In the genomic region with DNA sequence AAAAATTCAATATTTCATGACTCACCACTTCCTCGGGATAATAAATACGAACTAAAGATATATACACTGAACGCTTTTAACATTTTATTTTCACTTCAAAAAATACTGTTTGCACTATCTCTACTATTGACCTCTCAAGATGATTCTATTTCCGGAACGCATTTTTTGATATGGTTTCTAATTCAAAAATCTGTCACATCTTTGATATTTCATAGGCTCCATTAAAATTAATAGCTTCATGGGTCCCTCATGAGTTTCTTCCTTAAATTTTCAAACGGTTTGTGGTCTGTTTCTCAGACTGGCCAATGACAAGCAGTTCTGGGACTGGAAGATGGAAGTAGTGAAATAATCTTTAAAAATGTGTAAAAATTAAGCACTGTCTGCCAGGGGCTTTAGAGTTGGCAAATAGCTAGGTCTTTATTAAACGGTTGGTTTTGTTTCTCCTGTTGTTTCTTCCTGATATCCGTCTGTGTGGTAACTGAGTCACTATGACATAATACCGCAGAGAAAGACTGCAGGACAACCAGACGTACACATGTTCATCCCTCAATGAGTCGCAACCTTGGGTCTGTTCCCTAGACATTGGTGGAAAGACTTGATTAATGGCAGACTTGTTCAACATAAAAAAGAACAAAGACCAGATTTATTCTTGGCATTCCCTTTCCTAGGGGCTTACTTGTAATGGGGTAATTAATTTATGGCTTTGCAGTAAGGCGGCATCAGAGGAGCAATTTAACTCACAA, we compare ENCODE assay signal across 8 cellular contexts.
A peak's percentile ranks its signal among the peaks of the same experiment; 100 is the strongest.
DNase-seq lines count a peak whose midpoint lies in the region; ATAC-seq and TF ChIP-seq lines count a peak whose summit lies in the region.

No MANE protein-coding gene starts in this region.

- peak overlapping the region; percentile 53 for H3K4me3 ChIP-seq in SJSA1
- H3K4me3 ChIP-seq in gastroesophageal sphincter, result peak overlapping the region; percentile 68 to 84
- peak overlapping the region; percentile 51 to 65 (median 60) for H3K4me3 ChIP-seq in sigmoid colon

- H3K9me3 ChIP-seq in SJSA1 (replicated peaks) (no peaks in the 10 kb centered on the region), gastroesophageal sphincter (no peaks in the 10 kb centered on the region), sigmoid colon (no peaks in the 10 kb centered on the region)

- no peaks in the 10 kb centered on the region for H3K27me3 ChIP-seq in SJSA1 (replicated peaks)
- no peaks in the 10 kb centered on the region for H3K27me3 ChIP-seq in gastroesophageal sphincter
- no peaks in the 10 kb centered on the region for H3K27me3 ChIP-seq in sigmoid colon

- TF ChIP-seq EP300 in gastroesophageal sphincter (IDR thresholded peaks at IDR 0.05) (no peak), sigmoid colon (IDR thresholded peaks at IDR 0.05) (no peak)

- WGBS in gastroesophageal sphincter (ENCODE audit: low coverage in 1 of 2), 2 donors, result 60 to 62% methylated on average over 12 of the region's 12 CpGs
- WGBS in sigmoid colon, 2 donors, result 69 to 70% methylated on average over 12 of the region's 12 CpGs

- H3K4me1 ChIP-seq in SJSA1 (replicated peaks) (peaks cover 38% of the 10 kb centered on the region), gastroesophageal sphincter (peaks cover 0 to 35% (median 8%) of the 10 kb centered on the region in 3 donors), sigmoid colon (peaks cover 0 to 38% (median 32%) of the 10 kb centered on the region in 4 donors)

- peak overlapping the region; percentile 82 for H3K27ac ChIP-seq in SJSA1
- H3K27ac ChIP-seq in gastroesophageal sphincter, result peak overlapping the region in 3 of 4 donors; percentile 81 to 85 (median 81)
- H3K27ac ChIP-seq in sigmoid colon, result peak overlapping the region in 3 of 4 donors; percentile 83 to 93 (median 83)

- TF ChIP-seq POLR2A in gastroesophageal sphincter (IDR thresholded peaks at IDR 0.05) (no peak), sigmoid colon (IDR thresholded peaks at IDR 0.05) (no peak)

- intact Hi-C loops in sigmoid colon (cut with DNase I), result loop anchor here (2.0 to 10.0 kb wide), 2 partner anchors 42 to 204 kb away; no protein-coding TSS in a partner anchor

- no peaks in the 10 kb centered on the region for H3K36me3 ChIP-seq in SJSA1
- H3K36me3 ChIP-seq in gastroesophageal sphincter, result no peaks in the 10 kb centered on the region
- no peaks in the 10 kb centered on the region for H3K36me3 ChIP-seq in sigmoid colon

- TF ChIP-seq CTCF in GM20000 (IDR thresholded peaks at IDR 0.05; ENCODE audit: extremely low read depth, missing control alignments) (no peak), gastroesophageal sphincter (IDR thresholded peaks at IDR 0.05) (no peak), sigmoid colon (IDR thresholded peaks at IDR 0.05) (no peak)

- no peak for ATAC-seq in gastroesophageal sphincter

- peak; percentile 22 for DNase-seq in GM20000 (ENCODE audit: low spot score)
- peak; percentile 55 to 77 for DNase-seq in SJSA1 (ENCODE audit: low read depth in 1 of 2, low spot score in 2 of 2)
- DNase-seq in sigmoid colon, result no peak
- DNase-seq in stimulated activated CD8-positive, alpha-beta memory T cell treated with anti-CD3 and anti-CD28 coated beads, Interleukin-4, amount 100 ng/mL, for 48 hours, result no peak
- DNase-seq in activated T-cell treated with anti-CD3 and anti-CD28 coated beads, Interleukin-2, amount 50 U/mL, for 1 hour, result no peak
- no peak for DNase-seq in GM19240 (ENCODE audit: insufficient read length, low spot score)
- no peak for DNase-seq in activated CD4-positive, CD25-positive, alpha-beta regulatory T cell treated with anti-CD3 and anti-CD28 coated beads, Interleukin-2, amount 50 U/mL, for 72 hours

Comparison
In these comparisons a context has a peak if more than half of its experiments do, and no peak if none do; other contexts are left out.
1. DNase-seq: peak in GM20000 (single experiment) and SJSA1 (2 of 2); none in sigmoid colon (single experiment), stimulated activated CD8-positive, alpha-beta memory T cell treated with anti-CD3 and anti-CD28 coated beads, Interleukin-4, amount 100 ng/mL, for 48 hours (single experiment), activated T-cell treated with anti-CD3 and anti-CD28 coated beads, Interleukin-2, amount 50 U/mL, for 1 hour (single experiment), GM19240 (single experiment) and activated CD4-positive, CD25-positive, alpha-beta regulatory T cell treated with anti-CD3 and anti-CD28 coated beads, Interleukin-2, amount 50 U/mL, for 72 hours (single experiment).
2. Peak in every context shown above with its lines, with median percentiles within 50 percentile points of each other: H3K27ac ChIP-seq and H3K4me3 ChIP-seq.